2 cellular contexts compared by ENCODE assay signal in genomic region chr7:155363852-155364600, GRCh38.
A peak's percentile ranks its signal among the peaks of the same experiment; 100 is the strongest.
TF ChIP-seq lines count a peak whose summit lies in the region.

No MANE protein-coding gene starts in this region.

TF ChIP-seq in HepG2, 621 proteins besides CTCF, POLR2A, EP300 and RAD21 (continued from another document):
- TF ChIP-seq, protein P1, sequence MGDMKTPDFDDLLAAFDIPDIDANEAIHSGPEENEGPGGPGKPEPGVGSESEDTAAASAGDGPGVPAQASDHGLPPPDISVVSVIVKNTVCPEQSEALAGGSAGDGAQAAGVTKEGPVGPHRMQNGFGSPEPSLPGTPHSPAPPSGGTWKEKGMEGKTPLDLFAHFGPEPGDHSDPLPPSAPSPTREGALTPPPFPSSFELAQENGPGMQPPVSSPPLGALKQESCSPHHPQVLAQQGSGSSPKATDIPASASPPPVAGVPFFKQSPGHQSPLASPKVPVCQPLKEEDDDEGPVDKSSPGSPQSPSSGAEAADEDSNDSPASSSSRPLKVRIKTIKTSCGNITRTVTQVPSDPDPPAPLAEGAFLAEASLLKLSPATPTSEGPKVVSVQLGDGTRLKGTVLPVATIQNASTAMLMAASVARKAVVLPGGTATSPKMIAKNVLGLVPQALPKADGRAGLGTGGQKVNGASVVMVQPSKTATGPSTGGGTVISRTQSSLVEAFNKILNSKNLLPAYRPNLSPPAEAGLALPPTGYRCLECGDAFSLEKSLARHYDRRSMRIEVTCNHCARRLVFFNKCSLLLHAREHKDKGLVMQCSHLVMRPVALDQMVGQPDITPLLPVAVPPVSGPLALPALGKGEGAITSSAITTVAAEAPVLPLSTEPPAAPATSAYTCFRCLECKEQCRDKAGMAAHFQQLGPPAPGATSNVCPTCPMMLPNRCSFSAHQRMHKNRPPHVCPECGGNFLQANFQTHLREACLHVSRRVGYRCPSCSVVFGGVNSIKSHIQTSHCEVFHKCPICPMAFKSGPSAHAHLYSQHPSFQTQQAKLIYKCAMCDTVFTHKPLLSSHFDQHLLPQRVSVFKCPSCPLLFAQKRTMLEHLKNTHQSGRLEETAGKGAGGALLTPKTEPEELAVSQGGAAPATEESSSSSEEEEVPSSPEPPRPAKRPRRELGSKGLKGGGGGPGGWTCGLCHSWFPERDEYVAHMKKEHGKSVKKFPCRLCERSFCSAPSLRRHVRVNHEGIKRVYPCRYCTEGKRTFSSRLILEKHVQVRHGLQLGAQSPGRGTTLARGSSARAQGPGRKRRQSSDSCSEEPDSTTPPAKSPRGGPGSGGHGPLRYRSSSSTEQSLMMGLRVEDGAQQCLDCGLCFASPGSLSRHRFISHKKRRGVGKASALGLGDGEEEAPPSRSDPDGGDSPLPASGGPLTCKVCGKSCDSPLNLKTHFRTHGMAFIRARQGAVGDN (CRISPR knock-in tag; IDR thresholded peaks at IDR 0.05) = no peak
- TF ChIP-seq, protein P2, sequence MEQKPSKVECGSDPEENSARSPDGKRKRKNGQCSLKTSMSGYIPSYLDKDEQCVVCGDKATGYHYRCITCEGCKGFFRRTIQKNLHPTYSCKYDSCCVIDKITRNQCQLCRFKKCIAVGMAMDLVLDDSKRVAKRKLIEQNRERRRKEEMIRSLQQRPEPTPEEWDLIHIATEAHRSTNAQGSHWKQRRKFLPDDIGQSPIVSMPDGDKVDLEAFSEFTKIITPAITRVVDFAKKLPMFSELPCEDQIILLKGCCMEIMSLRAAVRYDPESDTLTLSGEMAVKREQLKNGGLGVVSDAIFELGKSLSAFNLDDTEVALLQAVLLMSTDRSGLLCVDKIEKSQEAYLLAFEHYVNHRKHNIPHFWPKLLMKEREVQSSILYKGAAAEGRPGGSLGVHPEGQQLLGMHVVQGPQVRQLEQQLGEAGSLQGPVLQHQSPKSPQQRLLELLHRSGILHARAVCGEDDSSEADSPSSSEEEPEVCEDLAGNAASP (CRISPR knock-in tag; IDR thresholded peaks at IDR 0.05; ENCODE audit: borderline replicate concordance) = peak; percentile 78; the same call in 1 of the 2 replicates

TF ChIP-seq in SK-N-SH, 30 proteins besides CTCF, POLR2A, EP300 and RAD21 (continued from another document):
- TF ChIP-seq RFX5 (IDR thresholded peaks at IDR 0.05; ENCODE audit: low read length) = no peak
